In the genomic region with DNA sequence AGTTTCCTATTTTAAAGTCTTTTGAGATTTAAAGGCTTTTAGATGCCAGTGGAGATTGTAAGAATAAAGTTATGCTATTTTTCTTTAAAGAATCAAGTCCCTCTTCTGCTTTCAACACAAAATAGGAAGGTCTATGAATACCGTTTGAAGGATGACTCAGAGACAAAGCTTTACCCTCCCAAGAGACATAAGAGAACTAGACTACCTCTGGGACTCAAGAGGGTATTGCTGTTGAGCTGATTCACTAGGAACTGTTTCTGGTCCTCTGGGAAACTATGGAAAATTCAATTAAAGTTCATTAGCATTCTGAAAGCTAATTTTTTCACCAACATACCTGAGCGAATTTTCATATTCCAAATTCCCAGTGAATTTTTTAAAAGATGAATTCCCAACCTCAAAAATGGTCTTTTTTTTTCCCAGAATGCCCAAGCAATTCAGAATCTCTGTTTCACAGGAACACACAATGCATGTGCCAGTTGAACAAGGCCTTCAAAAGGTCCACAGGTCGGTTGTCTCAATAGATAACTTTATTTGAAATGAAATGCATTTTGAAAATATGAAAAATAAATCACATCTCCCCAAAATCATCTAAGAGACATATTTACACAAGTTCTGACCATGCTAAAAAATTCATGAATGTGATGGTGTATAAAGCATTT, we compare ENCODE assay signal across 10 cellular contexts. TPM values are rescaled to one million over a fixed set of nuclear protein-coding genes. Genes with fewer than 3 reads are reported as not detected.
DNase-seq lines count a peak whose midpoint lies in the region; ATAC-seq and FAIRE-seq lines count a peak whose summit lies in the region.
"Had no signal": no experiment of that assay in that cellular context is flagged by ENCODE, and none has a peak within 500 bp of the region (broad histone marks: within the 10 kb centered on the region; RNA-seq: fewer than 3 reads in every experiment).

No MANE protein-coding gene starts in this region.

- no peak overlapping the region for H3K14ac ChIP-seq in mesenchymal stem cell (ENCODE audit: low read length in 2 of 2)

- H3K4me3 ChIP-seq in mesenchymal stem cell (ENCODE audit: insufficient read depth in 1 of 2, low read depth in 1 of 2, low read length in 2 of 2), result no peak overlapping the region

- peak overlapping the region; percentile 63 for H3K27ac Mint-ChIP-seq in activated naive CD8-positive, alpha-beta T cell treated with anti-CD3 and anti-CD28 coated beads, Interleukin-2, amount 50 U/mL, for 24 hours

- ATAC-seq in activated naive CD8-positive, alpha-beta T cell treated with anti-CD3 and anti-CD28 coated beads, Interleukin-2, amount 50 U/mL, for 24 hours, result no peak
- ATAC-seq: Right ventricle myocardium inferior had no signal

- no peak overlapping the region for H3K18ac ChIP-seq in mesenchymal stem cell (ENCODE audit: low read depth in 1 of 2, low read length in 2 of 2)

- H3K4me1 Mint-ChIP-seq in activated naive CD8-positive, alpha-beta T cell treated with anti-CD3 and anti-CD28 coated beads, Interleukin-2, amount 50 U/mL, for 24 hours, result peaks cover 69% of the 10 kb centered on the region

- FAIRE-seq in G401.6 (lab: Jason Lieb, UNC), result peak; percentile 83

- H2AFZ ChIP-seq in mesenchymal stem cell (ENCODE audit: low read depth, low read length), result no peak overlapping the region

- H2AK5ac ChIP-seq in mesenchymal stem cell (ENCODE audit: low read length, severe bottlenecking), result no peak overlapping the region

- no peak overlapping the region for H3K4me2 ChIP-seq in mesenchymal stem cell (ENCODE audit: low read length, poor library complexity, severe bottlenecking)

- peaks cover 34% of the 10 kb centered on the region for H3K36me3 Mint-ChIP-seq in activated naive CD8-positive, alpha-beta T cell treated with anti-CD3 and anti-CD28 coated beads, Interleukin-2, amount 50 U/mL, for 24 hours (ENCODE audit: low read depth)

- no peaks in the 10 kb centered on the region for H3K79me1 ChIP-seq in mesenchymal stem cell (replicated peaks; ENCODE audit: low read length, poor library complexity, severe bottlenecking)

- H3K27me3 Mint-ChIP-seq in activated naive CD8-positive, alpha-beta T cell treated with anti-CD3 and anti-CD28 coated beads, Interleukin-2, amount 50 U/mL, for 24 hours, result no peaks in the 10 kb centered on the region

- H4K91ac ChIP-seq in mesenchymal stem cell (ENCODE audit: low read length), result no peak overlapping the region

- H3K4me1 ChIP-seq in mesenchymal stem cell (ENCODE audit: control insufficient read depth, insufficient read depth, low read depth, low read length), result peaks cover 2% of the 10 kb centered on the region

- H2BK12ac ChIP-seq in mesenchymal stem cell (ENCODE audit: low read length in 2 of 2), result no peak overlapping the region

- H3K9me3 Mint-ChIP-seq in activated naive CD8-positive, alpha-beta T cell treated with anti-CD3 and anti-CD28 coated beads, Interleukin-2, amount 50 U/mL, for 24 hours, result no peaks in the 10 kb centered on the region

- H3K36me3 ChIP-seq in mesenchymal stem cell (ENCODE audit: control insufficient read depth in 1 of 2, insufficient read depth in 2 of 2, low read depth in 1 of 2, low read length in 2 of 2), result peaks cover 2 to 35% of the 10 kb centered on the region in 2 experiments

- peak overlapping the region; percentile 89 for H3K27ac ChIP-seq in mesenchymal stem cell (ENCODE audit: low read length, poor library complexity, severe bottlenecking)

- peak overlapping the region; percentile 75 for H3K4me3 Mint-ChIP-seq in activated naive CD8-positive, alpha-beta T cell treated with anti-CD3 and anti-CD28 coated beads, Interleukin-2, amount 50 U/mL, for 24 hours

- peak overlapping the region; percentile 98 for H3K9ac ChIP-seq in mesenchymal stem cell (ENCODE audit: low read length)

- H4K8ac ChIP-seq in mesenchymal stem cell (ENCODE audit: low read length), result no peak overlapping the region

- H3K23ac ChIP-seq in mesenchymal stem cell (ENCODE audit: low read length in 2 of 2), result no peak overlapping the region

- H2BK5ac ChIP-seq in mesenchymal stem cell (ENCODE audit: low read depth, low read length, poor library complexity, severe bottlenecking), result no peak overlapping the region

- WGBS in mesenchymal stem cell, result 0% methylated on average over 1 of the region's 3 CpGs

- H2BK15ac ChIP-seq in mesenchymal stem cell (ENCODE audit: low read depth, poor library complexity, severe bottlenecking), result no peak overlapping the region

- no peaks in the 10 kb centered on the region for H3K27me3 ChIP-seq in mesenchymal stem cell (ENCODE audit: control insufficient read depth in 1 of 2, insufficient read depth in 1 of 2, low read length in 2 of 2)

- H3K9me3 ChIP-seq in mesenchymal stem cell (ENCODE audit: control insufficient read depth, low read length), result no peaks in the 10 kb centered on the region

- DNase-seq in M059J (ENCODE audit: low read depth) (peak; percentile 88), mesenchymal stem cell (peak; percentile 91), NCI-H82 treated with DMSO at 0.1 percent for 48 hours (lab: John Stamatoyannopoulos, UW; ENCODE audit: unreplicated experiment) (no peak), COR-L47 (lab: John Stamatoyannopoulos, UW) (no peak), NCI-H526 treated with DMSO at 0.1 percent for 48 hours (lab: John Stamatoyannopoulos, UW) (no peak), GM19240 (ENCODE audit: insufficient read length, low spot score) (no peak)
- DNase-seq in activated naive CD8-positive, alpha-beta T cell treated with anti-CD3 and anti-CD28 coated beads, Interleukin-2, amount 50 U/mL, for 24 hours, result no peak
- DNase-seq: erythroblast had no signal

- no peak overlapping the region for H2BK120ac ChIP-seq in mesenchymal stem cell (ENCODE audit: low read depth, low read length)

- no peak overlapping the region for H3K4ac ChIP-seq in mesenchymal stem cell (ENCODE audit: low read depth in 1 of 2, low read length in 2 of 2)

RNA-seq across cellular contexts. Expression of a gene that starts 6.5 kb away (rescaled TPM):
- total RNA-seq in M059J (2014; rRNA removed; shearing (Covaris generic)), result 65.4 and 101 TPM in 2 replicates
- 90.2 TPM for polyA plus RNA-seq in mesenchymal stem cell (2013, experiment 1 of 2)
- 90.9 TPM for polyA plus RNA-seq in mesenchymal stem cell (2013, experiment 2 of 2)

RNA-seq across cellular contexts. Expression of a gene that starts 59.4 kb away (rescaled TPM):
- 185 and 260 TPM in 2 replicates for total RNA-seq in M059J (2014; rRNA removed; shearing (Covaris generic))
- 781 TPM for polyA plus RNA-seq in mesenchymal stem cell (2013, experiment 1 of 2)
- 820 TPM for polyA plus RNA-seq in mesenchymal stem cell (2013, experiment 2 of 2)

Comparison
In these comparisons a context has a peak if more than half of its experiments do, and no peak if none do; other contexts are left out.
1. DNase-seq: peak in M059J (single experiment) and mesenchymal stem cell (single experiment); none in activated naive CD8-positive, alpha-beta T cell treated with anti-CD3 and anti-CD28 coated beads, Interleukin-2, amount 50 U/mL, for 24 hours (single experiment), NCI-H82 treated with DMSO at 0.1 percent for 48 hours (single experiment), COR-L47 (single experiment), NCI-H526 treated with DMSO at 0.1 percent for 48 hours (single experiment) and GM19240 (single experiment).